In genomic region chr22:33049125-33049729, GRCh38 we compare ENCODE assay signal across 8 cellular contexts. TPM values are rescaled to one million over a fixed set of nuclear protein-coding genes. Genes with fewer than 3 reads are reported as not detected.
DNase-seq lines count a peak whose midpoint lies in the region; ATAC-seq and TF ChIP-seq lines count a peak whose summit lies in the region.

No MANE protein-coding gene starts in this region.

- ATAC-seq in GM19467 (IDR thresholded peaks at IDR 0.05; ENCODE audit: unreplicated experiment) = no peak
- no peak for ATAC-seq in HG03196 (IDR thresholded peaks at IDR 0.05; ENCODE audit: unreplicated experiment)

- in situ Hi-C loops in G401 (cut with HindIII; ENCODE audit: low sequenced_read_pairs) (no loop called here), astrocyte of the spinal cord (cut with HindIII; ENCODE audit: low sequenced_read_pairs) (no loop called here)

- H3K4me3 ChIP-seq in astrocyte of the spinal cord (ENCODE audit: low read depth, low read length) = no peak overlapping the region

- TF ChIP-seq CTCF in astrocyte of the spinal cord (IDR thresholded peaks at IDR 0.05; ENCODE audit: low read depth, low read length) = peak; percentile 95

- DNase-seq in G401 (ENCODE audit: low spot score) (peak; percentile 83), M059J (ENCODE audit: low read depth) (peak; percentile 65), T-helper 2 cell (peak in 3 of 5 experiments; percentile 29 to 60 (median 34)), astrocyte of the spinal cord (ENCODE audit: low read depth, low spot score) (peak; percentile 53), hypothalamus (lab: John Stamatoyannopoulos, UW) (peak in 41 of 51 donors; percentile 2 to 78 (median 39))
- peak; percentile 32 to 45 (median 35) for DNase-seq in stimulated activated CD4-positive, alpha-beta T cell treated with anti-CD3 and anti-CD28 coated beads, Interleukin-12 subunit alpha, Interleukin-12 subunit beta, amount 100 ng/mL, for 48 hours (ENCODE audit: low read depth in 2 of 3, low spot score in 1 of 3)

RNA-seq across cellular contexts. Expression of gene SYN3, which starts 9.0 kb away (rescaled TPM):
- not detected in 2 replicates for total RNA-seq in G401 (2014; rRNA removed; shearing (Covaris generic))
- not detected in 2 replicates for total RNA-seq in M059J (2014; rRNA removed; shearing (Covaris generic))
